8 cellular contexts compared by ENCODE assay signal in the genomic region with DNA sequence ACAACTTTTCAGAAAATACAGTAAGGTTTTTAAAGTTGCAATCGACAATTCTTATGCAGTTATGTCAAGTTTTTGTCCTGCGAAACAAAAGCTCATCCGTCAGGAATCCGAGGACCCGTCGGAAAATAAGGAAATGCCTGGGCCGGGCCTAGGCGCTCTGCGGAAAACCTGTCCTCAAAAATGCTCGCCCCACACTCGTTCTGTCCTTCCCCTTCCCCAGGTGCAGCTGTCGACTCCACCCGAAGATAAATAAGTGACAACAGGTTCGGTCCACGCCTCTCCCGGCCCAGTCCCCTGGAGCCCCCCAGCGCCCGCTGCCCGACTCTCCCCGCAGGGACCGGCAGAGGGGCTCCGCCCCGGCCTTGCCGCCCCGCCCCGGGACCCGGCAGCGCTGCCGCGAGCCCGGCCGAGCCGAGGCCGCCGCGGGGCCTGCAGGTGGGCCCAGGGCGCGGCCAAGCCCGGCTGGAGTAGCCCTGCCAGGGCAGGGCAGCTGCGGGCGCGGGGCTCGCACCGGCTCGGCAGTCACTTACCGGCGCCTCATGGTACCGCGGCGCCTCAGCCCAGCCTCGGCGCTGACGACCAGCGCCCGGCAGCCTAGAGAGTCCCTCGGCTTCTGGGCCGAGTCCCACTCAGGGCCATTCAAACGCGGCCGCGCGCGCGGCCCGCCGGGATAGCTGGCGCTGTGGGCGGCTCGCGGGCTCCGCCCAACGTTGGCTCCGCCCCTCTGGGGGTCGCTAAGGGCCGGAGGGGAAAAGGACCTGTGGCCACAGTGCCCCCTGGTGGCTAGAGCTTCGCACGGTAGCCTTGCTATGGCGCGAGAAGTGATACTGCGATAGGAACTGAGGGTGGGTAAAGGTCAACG. TPM values are rescaled to one million over a fixed set of nuclear protein-coding genes. Genes with fewer than 3 reads are reported as not detected.
DNase-seq lines count a peak whose midpoint lies in the region; ATAC-seq and TF ChIP-seq lines count a peak whose summit lies in the region.

Gene KATNBL1 (minus strand): TSS at position 676 of the 862 bp plus-strand sequence. CDS start 46,420 bp downstream, outside the sequence.

- peaks cover 17% of the 10 kb centered on the region for H3K4me1 Mint-ChIP-seq in activated naive CD8-positive, alpha-beta T cell treated with anti-CD3 and anti-CD28 coated beads, Interleukin-2, amount 10 ng/mL, durations not matched to agents 7 days and 5 days

- peak within 1 kb of the TSS; percentile 91 for H3K4me3 Mint-ChIP-seq in activated naive CD8-positive, alpha-beta T cell treated with anti-CD3 and anti-CD28 coated beads, Interleukin-2, amount 10 ng/mL, durations not matched to agents 7 days and 5 days

- peaks cover 3% of the 10 kb centered on the region for H3K79me1 ChIP-seq in trophoblast cell (ENCODE audit: low read length)

- peak within 1 kb of the TSS; percentile 94 for H3K14ac ChIP-seq in trophoblast cell (ENCODE audit: low read length)

- no peak for TF ChIP-seq EP300 in transverse colon (IDR thresholded peaks at IDR 0.05; ENCODE audit: low read depth)

- H3K9me3 ChIP-seq in SU-DHL-6 (ENCODE audit: insufficient read depth, low read length), result no peaks in the 10 kb centered on the region
- H3K9me3 ChIP-seq in cardiac muscle cell (ENCODE audit: low read depth), result no peaks in the 10 kb centered on the region
- no peaks in the 10 kb centered on the region for H3K9me3 ChIP-seq in trophoblast cell (ENCODE audit: insufficient read depth, low read depth, low read length)
- H3K9me3 ChIP-seq in transverse colon, result no peaks in the 10 kb centered on the region

- H2AFZ ChIP-seq in SU-DHL-6 (ENCODE audit: low read depth, low read length, severe bottlenecking), result peak within 1 kb of the TSS; percentile 84
- peak within 1 kb of the TSS; percentile 92 for H2AFZ ChIP-seq in trophoblast cell (ENCODE audit: insufficient read depth, low read length, poor library complexity)

- no peaks in the 10 kb centered on the region for H3F3A ChIP-seq in SU-DHL-6 (ENCODE audit: insufficient read depth)

- TF ChIP-seq POLR2A in transverse colon (IDR thresholded peaks at IDR 0.05), result peak; percentile 85

- H3K27ac ChIP-seq in SU-DHL-6 (ENCODE audit: low read depth, low read length), result peak within 1 kb of the TSS; percentile 78
- H3K27ac ChIP-seq in cardiac muscle cell, result peak within 1 kb of the TSS; percentile 96
- peak within 1 kb of the TSS; percentile 97 for H3K27ac ChIP-seq in trophoblast cell (ENCODE audit: low read depth, low read length)
- peak within 1 kb of the TSS; percentile 89 to 94 (median 92) for H3K27ac ChIP-seq in transverse colon

- H2BK12ac ChIP-seq in trophoblast cell (ENCODE audit: low read length), result no peak within 1 kb of the TSS

- TF ChIP-seq CTCF in GM12873 (IDR thresholded peaks at IDR 0.05; ENCODE audit: insufficient read depth, low read depth, low read length, missing control alignments), result peak; percentile 93
- peak; percentile 87 for TF ChIP-seq CTCF in SU-DHL-6 (IDR thresholded peaks at IDR 0.05; ENCODE audit: insufficient read depth, low read length, poor library complexity, severe bottlenecking)
- TF ChIP-seq CTCF in cardiac muscle cell (IDR thresholded peaks at IDR 0.05; ENCODE audit: low read depth, low read length), result peak; percentile 91
- peak; percentile 92 to 96 (median 94) for TF ChIP-seq CTCF in transverse colon (IDR thresholded peaks at IDR 0.05)

- peak within 1 kb of the TSS; percentile 93 for H2BK5ac ChIP-seq in trophoblast cell (ENCODE audit: low read depth, low read length, poor library complexity)

- peak; percentile 80 for DNase-seq in NCI-H128 (lab: John Stamatoyannopoulos, UW; ENCODE audit: unreplicated experiment)
- peak; percentile 98 for DNase-seq in activated naive CD8-positive, alpha-beta T cell treated with anti-CD3 and anti-CD28 coated beads, Interleukin-2, amount 10 ng/mL, durations not matched to agents 7 days and 5 days
- peak; percentile 95 to 98 for DNase-seq in cardiac muscle cell (ENCODE audit: low read depth in 1 of 2, low spot score in 1 of 2)
- DNase-seq in trophoblast cell, result peak; percentile 96 to 99
- peak; percentile 99 for DNase-seq in transverse colon

- peak within 1 kb of the TSS; percentile 92 for H2BK120ac ChIP-seq in trophoblast cell (ENCODE audit: insufficient read depth, low read length, poor library complexity)

- WGBS in trophoblast cell (ENCODE audit: extremely low coverage, insufficient coverage, insufficient read length), result no CpG with 5 or more reads among the region's 81 CpGs
- WGBS in transverse colon (ENCODE audit: low coverage in 1 of 2), 2 donors, result 0% methylated on average over 3 to 50 of the region's 81 CpGs

- H3K79me2 ChIP-seq in SU-DHL-6 (ENCODE audit: insufficient read depth, low read length), result peaks cover 49% of the 10 kb centered on the region
- peaks cover 9% of the 10 kb centered on the region for H3K79me2 ChIP-seq in trophoblast cell (ENCODE audit: control insufficient read depth, insufficient read depth, low read length, poor library complexity)

- peak within 1 kb of the TSS; percentile 98 for H4K8ac ChIP-seq in trophoblast cell (ENCODE audit: low read depth, low read length)

- peak within 1 kb of the TSS; percentile 94 for H4K91ac ChIP-seq in trophoblast cell (ENCODE audit: low read depth, low read length)

- intact Hi-C loops in transverse colon (cut with DNase I; ENCODE audit: low total_unique reads), result loop anchor here (5.0 kb wide), 1 partner anchor 147 kb away; no protein-coding TSS in a partner anchor

- POLR2A ChIA-PET in activated naive CD8-positive, alpha-beta T cell treated with anti-CD3 and anti-CD28 coated beads, Interleukin-2, amount 10 ng/mL, durations not matched to agents 7 days and 5 days (lab: Charles Lee), result interaction anchor here (0.5 to 2.6 kb wide), 16 partner anchors 15 to 778 kb away, joined by 3 to 16 read pairs (median 3); partner anchors contain the start of genes EMC4, EMC7, GOLGA8B and LPCAT4

- peak; percentile 98 for ATAC-seq in HG02759 (IDR thresholded peaks at IDR 0.05; ENCODE audit: unreplicated experiment)
- ATAC-seq in activated naive CD8-positive, alpha-beta T cell treated with anti-CD3 and anti-CD28 coated beads, Interleukin-2, amount 10 ng/mL, durations not matched to agents 7 days and 5 days (ENCODE audit: low read depth), result peak; percentile 94

- peaks cover 11% of the 10 kb centered on the region for H3K36me3 Mint-ChIP-seq in activated naive CD8-positive, alpha-beta T cell treated with anti-CD3 and anti-CD28 coated beads, Interleukin-2, amount 10 ng/mL, durations not matched to agents 7 days and 5 days

- peak within 1 kb of the TSS; percentile 81 for H4K12ac ChIP-seq in trophoblast cell (ENCODE audit: low read depth, low read length)

- no peaks in the 10 kb centered on the region for H4K20me1 ChIP-seq in SU-DHL-6 (ENCODE audit: low read depth, low read length)

- peak within 1 kb of the TSS; percentile 84 for H3K27ac Mint-ChIP-seq in activated naive CD8-positive, alpha-beta T cell treated with anti-CD3 and anti-CD28 coated beads, Interleukin-2, amount 10 ng/mL, durations not matched to agents 7 days and 5 days

- H3K27me3 ChIP-seq in SU-DHL-6 (ENCODE audit: low read length), result no peaks in the 10 kb centered on the region
- no peaks in the 10 kb centered on the region for H3K27me3 ChIP-seq in cardiac muscle cell
- H3K27me3 ChIP-seq in trophoblast cell (ENCODE audit: insufficient read depth, low read length), result no peaks in the 10 kb centered on the region
- no peaks in the 10 kb centered on the region for H3K27me3 ChIP-seq in transverse colon

- peak within 1 kb of the TSS; percentile 76 for H3K4ac ChIP-seq in trophoblast cell (ENCODE audit: low read depth, low read length)

- in situ Hi-C loops in transverse colon (cut with MboI; ENCODE audit: low pct_ligation_motif_present in 1 of 4, low pct_unique_long_range_greater_than_20kb in 1 of 4, low sequenced_read_pairs in 3 of 4), result loop anchor here in 3 of 4 donors (10.0 to 25.0 kb wide), 2 partner anchors 145 to 147 kb away; no protein-coding TSS in a partner anchor

- H3K27me3 Mint-ChIP-seq in activated naive CD8-positive, alpha-beta T cell treated with anti-CD3 and anti-CD28 coated beads, Interleukin-2, amount 10 ng/mL, durations not matched to agents 7 days and 5 days, result peaks cover 6% of the 10 kb centered on the region

- H3K18ac ChIP-seq in trophoblast cell (ENCODE audit: low read length), result peak within 1 kb of the TSS; percentile 91

- peaks cover 9% of the 10 kb centered on the region for H3K4me1 ChIP-seq in cardiac muscle cell (ENCODE audit: low read depth)
- H3K4me1 ChIP-seq in trophoblast cell (ENCODE audit: control insufficient read depth in 1 of 2, insufficient read depth in 2 of 2, low read length in 2 of 2), result peaks cover 2 to 3% of the 10 kb centered on the region in 2 experiments
- peaks cover 0 to 18% (median 8%) of the 10 kb centered on the region in 4 donors for H3K4me1 ChIP-seq in transverse colon

- no peaks in the 10 kb centered on the region for H3K9me3 Mint-ChIP-seq in activated naive CD8-positive, alpha-beta T cell treated with anti-CD3 and anti-CD28 coated beads, Interleukin-2, amount 10 ng/mL, durations not matched to agents 7 days and 5 days

- H3K36me3 ChIP-seq in SU-DHL-6 (ENCODE audit: low read length) (no peaks in the 10 kb centered on the region), cardiac muscle cell (no peaks in the 10 kb centered on the region), trophoblast cell (ENCODE audit: control insufficient read depth in 1 of 2, insufficient read depth in 2 of 2, low read length in 2 of 2) (peaks cover 0 to 2% of the 10 kb centered on the region in 2 experiments), transverse colon (no peaks in the 10 kb centered on the region)

- H3K9me2 ChIP-seq in SU-DHL-6 (replicated peaks; ENCODE audit: insufficient read depth, low read length), result no peaks in the 10 kb centered on the region

- H3K9ac ChIP-seq in SU-DHL-6 (ENCODE audit: low read length), result peak within 1 kb of the TSS; percentile 72
- peak within 1 kb of the TSS; percentile 94 for H3K9ac ChIP-seq in trophoblast cell (ENCODE audit: low read length)

- H3K4me2 ChIP-seq in SU-DHL-6 (ENCODE audit: low read depth, low read length, poor library complexity, severe bottlenecking), result peak within 1 kb of the TSS; percentile 96
- H3K4me2 ChIP-seq in trophoblast cell (ENCODE audit: low read length), result peak within 1 kb of the TSS; percentile 76

- no peak within 1 kb of the TSS for H3K23ac ChIP-seq in trophoblast cell (ENCODE audit: low read length)

- H2AK5ac ChIP-seq in trophoblast cell (ENCODE audit: low read length), result no peak within 1 kb of the TSS

- H3K4me3 ChIP-seq in SU-DHL-6 (ENCODE audit: insufficient read depth, low read length, poor library complexity, severe bottlenecking), result peak within 1 kb of the TSS; percentile 77
- peak within 1 kb of the TSS; percentile 87 for H3K4me3 ChIP-seq in cardiac muscle cell
- H3K4me3 ChIP-seq in trophoblast cell (ENCODE audit: low read depth, low read length), result peak within 1 kb of the TSS; percentile 91
- H3K4me3 ChIP-seq in transverse colon, result peak within 1 kb of the TSS; percentile 60 to 73 (median 66)

RNA-seq across cellular contexts. Expression of gene KATNBL1, which starts in this region (rescaled TPM):
- total RNA-seq in activated naive CD8-positive, alpha-beta T cell treated with anti-CD3 and anti-CD28 coated beads, Interleukin-2, amount 10 ng/mL, durations not matched to agents 7 days and 5 days, result 10 to 100 TPM; 49.1 to 49.5 TPM
- 39.5 and 77.0 TPM in 2 replicates for total RNA-seq in cardiac muscle cell
- polyA plus RNA-seq in cardiac muscle cell, result 54.8 and 85.0 TPM in 2 replicates
- 39.6 and 41.5 TPM in 2 replicates for polyA plus RNA-seq in trophoblast cell (2013)
- total RNA-seq in transverse colon, result 100 to 1,000 TPM in 1 of 4 donors, 10 to 100 TPM in 3; 41.1 to 137 (median 80.3) TPM

Comparison
In these comparisons a context has a peak if more than half of its experiments do, and no peak if none do; other contexts are left out.
1. Peak in every context shown above with its lines: DNase-seq, ATAC-seq, H3K4me3 ChIP-seq and H3K27ac ChIP-seq.